13 cellular contexts compared by ENCODE assay signal in genomic region chr11:128513915-128514681, GRCh38.
DNase-seq lines count a peak whose midpoint lies in the region; ATAC-seq, FAIRE-seq and TF ChIP-seq lines count a peak whose summit lies in the region.
"Had no signal": no experiment of that assay in that cellular context is flagged by ENCODE, and none has a peak within 500 bp of the region (broad histone marks: within the 10 kb centered on the region; RNA-seq: fewer than 3 reads in every experiment).

No MANE protein-coding gene starts in this region.

- no peak for TF ChIP-seq POLR2A in esophagus muscularis mucosa (IDR thresholded peaks at IDR 0.05; ENCODE audit: low read depth)

- no peaks in the 10 kb centered on the region for H3K9me3 Mint-ChIP-seq in CD8-positive, alpha-beta T cell
- no peaks in the 10 kb centered on the region for H3K9me3 Mint-ChIP-seq in HFFc6
- no peaks in the 10 kb centered on the region for H3K9me3 Mint-ChIP-seq in activated naive CD8-positive, alpha-beta T cell treated with anti-CD3 and anti-CD28 coated beads, Interleukin-2, amount 10 ng/mL, durations not matched to agents 7 days and 5 days
- H3K9me3 Mint-ChIP-seq in natural killer cell treated with Interleukin-12 subunit alpha and Interleukin-12 subunit beta and Interleukin-15 and Interleukin-18, amount 100 ng/mL, for 72 hours, result no peaks in the 10 kb centered on the region
- H3K9me3 Mint-ChIP-seq: CD14-positive monocyte had no signal

- peak overlapping the region; percentile 98 for H3K4me3 Mint-ChIP-seq in CD8-positive, alpha-beta T cell
- peak overlapping the region; percentile 2 for H3K4me3 Mint-ChIP-seq in HFFc6
- H3K4me3 Mint-ChIP-seq in activated naive CD8-positive, alpha-beta T cell treated with anti-CD3 and anti-CD28 coated beads, Interleukin-2, amount 10 ng/mL, durations not matched to agents 7 days and 5 days, result peak overlapping the region; percentile 98
- peak overlapping the region; percentile 98 for H3K4me3 Mint-ChIP-seq in natural killer cell treated with Interleukin-12 subunit alpha and Interleukin-12 subunit beta and Interleukin-15 and Interleukin-18, amount 100 ng/mL, for 72 hours
- H3K4me3 Mint-ChIP-seq: CD14-positive monocyte had no signal

- no peak for DNase-seq in CD8-positive, alpha-beta T cell
- DNase-seq in HFFc6 (no peak), D721Med (ENCODE audit: insufficient read length, low spot score) (no peak), esophagus muscularis mucosa (ENCODE audit: extremely low spot score) (no peak), NCI-H128 (lab: John Stamatoyannopoulos, UW; ENCODE audit: unreplicated experiment) (no peak)
- no peak for DNase-seq in activated naive CD8-positive, alpha-beta T cell treated with anti-CD3 and anti-CD28 coated beads, Interleukin-2, amount 10 ng/mL, durations not matched to agents 7 days and 5 days
- no peak for DNase-seq in natural killer cell treated with Interleukin-12 subunit alpha and Interleukin-12 subunit beta and Interleukin-15 and Interleukin-18, amount 100 ng/mL, for 72 hours (ENCODE audit: low spot score)
- DNase-seq: activated CD4-positive, alpha-beta T cell treated with anti-CD3 and anti-CD28 coated beads for 48 hours; GOT3; NCI-H1092 treated with DMSO at 0.1 percent for 48 hours had no signal

- intact Hi-C loops in CD8-positive, alpha-beta T cell (cut with DNase I, micrococcal nuclease), result loop anchor here (1.0 to 10.0 kb wide), 3 partner anchors 10 to 321 kb away; no protein-coding TSS in a partner anchor
- intact Hi-C loops in esophagus muscularis mucosa (cut with DNase I), result no loop called here

- H3K4me1 Mint-ChIP-seq in CD8-positive, alpha-beta T cell (ENCODE audit: low read depth), result peaks cover 80% of the 10 kb centered on the region
- H3K4me1 Mint-ChIP-seq in HFFc6 (ENCODE audit: low read depth), result peaks cover 100% of the 10 kb centered on the region
- peaks cover 81% of the 10 kb centered on the region for H3K4me1 Mint-ChIP-seq in activated naive CD8-positive, alpha-beta T cell treated with anti-CD3 and anti-CD28 coated beads, Interleukin-2, amount 10 ng/mL, durations not matched to agents 7 days and 5 days
- H3K4me1 Mint-ChIP-seq in natural killer cell treated with Interleukin-12 subunit alpha and Interleukin-12 subunit beta and Interleukin-15 and Interleukin-18, amount 100 ng/mL, for 72 hours (ENCODE audit: low read depth in 2 of 2), result peaks cover 93 to 100% of the 10 kb centered on the region in 2 donors

- peak overlapping the region; percentile 33 for H3K27ac ChIP-seq in CD8-positive, alpha-beta T cell (ENCODE audit: low read depth, low read length)
- H3K27ac ChIP-seq in esophagus muscularis mucosa (replicated peaks in 1 of 4), result peak overlapping the region in 1 of 4 donors; percentile 17

- H3K36me3 ChIP-seq in CD8-positive, alpha-beta T cell (ENCODE audit: insufficient read depth, low read length), result peaks cover 24% of the 10 kb centered on the region
- H3K36me3 ChIP-seq in esophagus muscularis mucosa, result peaks cover 0 to 16% (median 7%) of the 10 kb centered on the region in 4 donors

- whole genome bisulfite sequencing in esophagus muscularis mucosa, result 79% methylated on average over 6 of the region's 6 CpGs

- no peaks in the 10 kb centered on the region for H3K27me3 Mint-ChIP-seq in CD8-positive, alpha-beta T cell (ENCODE audit: low read depth)
- peaks cover 3% of the 10 kb centered on the region for H3K27me3 Mint-ChIP-seq in HFFc6 (ENCODE audit: insufficient read depth)
- H3K27me3 Mint-ChIP-seq in activated naive CD8-positive, alpha-beta T cell treated with anti-CD3 and anti-CD28 coated beads, Interleukin-2, amount 10 ng/mL, durations not matched to agents 7 days and 5 days, result no peaks in the 10 kb centered on the region
- H3K27me3 Mint-ChIP-seq in natural killer cell treated with Interleukin-12 subunit alpha and Interleukin-12 subunit beta and Interleukin-15 and Interleukin-18, amount 100 ng/mL, for 72 hours, result no peaks in the 10 kb centered on the region

- no peak for TF ChIP-seq EP300 in esophagus muscularis mucosa (IDR thresholded peaks at IDR 0.05)

- no peaks in the 10 kb centered on the region for H3K9me3 ChIP-seq in CD8-positive, alpha-beta T cell (ENCODE audit: low read length)
- H3K9me3 ChIP-seq in esophagus muscularis mucosa, result no peaks in the 10 kb centered on the region
- H3K9me3 ChIP-seq: SJSA1 had no signal

- POLR2A ChIA-PET in CD8-positive, alpha-beta T cell (lab: Charles Lee), result interaction anchor here (0.6 to 14.6 kb wide), 8 partner anchors 9 to 223 kb away, joined by 3 to 270 read pairs (median 28); no protein-coding TSS in a partner anchor
- POLR2A ChIA-PET in activated naive CD8-positive, alpha-beta T cell treated with anti-CD3 and anti-CD28 coated beads, Interleukin-2, amount 10 ng/mL, durations not matched to agents 7 days and 5 days (lab: Charles Lee), result interaction anchor here (1.1 to 34.4 kb wide), 11 partner anchors 11 to 224 kb away, joined by 3 to 716 read pairs (median 9); no protein-coding TSS in a partner anchor

- FAIRE-seq in D721Med (lab: Jason Lieb, UNC), result no peak

- no peak for ATAC-seq in CD8-positive, alpha-beta T cell
- ATAC-seq in activated naive CD8-positive, alpha-beta T cell treated with anti-CD3 and anti-CD28 coated beads, Interleukin-2, amount 10 ng/mL, durations not matched to agents 7 days and 5 days (ENCODE audit: low read depth), result no peak
- no peak for ATAC-seq in natural killer cell treated with Interleukin-12 subunit alpha and Interleukin-12 subunit beta and Interleukin-15 and Interleukin-18, amount 100 ng/mL, for 72 hours
- no peak for ATAC-seq in HG03571 (IDR thresholded peaks at IDR 0.05; ENCODE audit: unreplicated experiment)

- H3K27ac Mint-ChIP-seq in CD8-positive, alpha-beta T cell, result peak overlapping the region; percentile 98
- H3K27ac Mint-ChIP-seq in HFFc6, result peak overlapping the region; percentile 18; the same call in 1 of the 2 replicates
- H3K27ac Mint-ChIP-seq in activated naive CD8-positive, alpha-beta T cell treated with anti-CD3 and anti-CD28 coated beads, Interleukin-2, amount 10 ng/mL, durations not matched to agents 7 days and 5 days, result peak overlapping the region; percentile 97
- peak overlapping the region; percentile 95 to 96 for H3K27ac Mint-ChIP-seq in natural killer cell treated with Interleukin-12 subunit alpha and Interleukin-12 subunit beta and Interleukin-15 and Interleukin-18, amount 100 ng/mL, for 72 hours
- H3K27ac Mint-ChIP-seq: CD14-positive monocyte had no signal

- H3K36me3 Mint-ChIP-seq in CD8-positive, alpha-beta T cell, result peaks cover 95% of the 10 kb centered on the region
- H3K36me3 Mint-ChIP-seq in HFFc6 (ENCODE audit: low read depth), result peaks cover 49% of the 10 kb centered on the region
- H3K36me3 Mint-ChIP-seq in activated naive CD8-positive, alpha-beta T cell treated with anti-CD3 and anti-CD28 coated beads, Interleukin-2, amount 10 ng/mL, durations not matched to agents 7 days and 5 days, result peaks cover 80% of the 10 kb centered on the region
- H3K36me3 Mint-ChIP-seq in natural killer cell treated with Interleukin-12 subunit alpha and Interleukin-12 subunit beta and Interleukin-15 and Interleukin-18, amount 100 ng/mL, for 72 hours, result peaks cover 85% of the 10 kb centered on the region

- peak overlapping the region; percentile 94 for H3K4me3 ChIP-seq in CD8-positive, alpha-beta T cell (ENCODE audit: low read depth, low read length)
- no peak overlapping the region for H3K4me3 ChIP-seq in esophagus muscularis mucosa
- H3K4me3 ChIP-seq: SJSA1 had no signal

- CTCF ChIA-PET in CD8-positive, alpha-beta T cell (lab: Charles Lee), result interaction anchor here (0.7 to 13.2 kb wide), 9 partner anchors 10 to 342 kb away, joined by 3 to 173 read pairs (median 4); no protein-coding TSS in a partner anchor

- TF ChIP-seq CTCF in CD8-positive, alpha-beta T cell (IDR thresholded peaks at IDR 0.05), result no peak
- TF ChIP-seq CTCF in HFFc6 (IDR thresholded peaks at IDR 0.05) (no peak), D721Med (IDR thresholded peaks at IDR 0.05; ENCODE audit: insufficient read depth, missing control alignments) (no peak), esophagus muscularis mucosa (IDR thresholded peaks at IDR 0.05) (no peak)

- no peaks in the 10 kb centered on the region for H3K27me3 ChIP-seq in CD8-positive, alpha-beta T cell (ENCODE audit: insufficient read depth, low read length)
- no peaks in the 10 kb centered on the region for H3K27me3 ChIP-seq in esophagus muscularis mucosa
- H3K27me3 ChIP-seq: SJSA1 had no signal

- peaks cover 56% of the 10 kb centered on the region for H3K4me1 ChIP-seq in CD8-positive, alpha-beta T cell (ENCODE audit: insufficient read depth, low read length)
- peaks cover 91 to 100% (median 96%) of the 10 kb centered on the region in 4 donors for H3K4me1 ChIP-seq in esophagus muscularis mucosa

Comparison
In these comparisons a context has a peak if more than half of its experiments do, and no peak if none do; other contexts are left out.
1. H3K27ac Mint-ChIP-seq: peak in every context shown above with its lines; median percentile 98 in CD8-positive, alpha-beta T cell; 97 in activated naive CD8-positive, alpha-beta T cell treated with anti-CD3 and anti-CD28 coated beads, Interleukin-2, amount 10 ng/mL, durations not matched to agents 7 days and 5 days; 96 in natural killer cell treated with Interleukin-12 subunit alpha and Interleukin-12 subunit beta and Interleukin-15 and Interleukin-18, amount 100 ng/mL, for 72 hours; 18 in HFFc6.
2. H3K4me3 Mint-ChIP-seq: peak in every context shown above with its lines; median percentile 98 in CD8-positive, alpha-beta T cell; 98 in activated naive CD8-positive, alpha-beta T cell treated with anti-CD3 and anti-CD28 coated beads, Interleukin-2, amount 10 ng/mL, durations not matched to agents 7 days and 5 days; 98 in natural killer cell treated with Interleukin-12 subunit alpha and Interleukin-12 subunit beta and Interleukin-15 and Interleukin-18, amount 100 ng/mL, for 72 hours; 2 in HFFc6.